In the genomic region with DNA sequence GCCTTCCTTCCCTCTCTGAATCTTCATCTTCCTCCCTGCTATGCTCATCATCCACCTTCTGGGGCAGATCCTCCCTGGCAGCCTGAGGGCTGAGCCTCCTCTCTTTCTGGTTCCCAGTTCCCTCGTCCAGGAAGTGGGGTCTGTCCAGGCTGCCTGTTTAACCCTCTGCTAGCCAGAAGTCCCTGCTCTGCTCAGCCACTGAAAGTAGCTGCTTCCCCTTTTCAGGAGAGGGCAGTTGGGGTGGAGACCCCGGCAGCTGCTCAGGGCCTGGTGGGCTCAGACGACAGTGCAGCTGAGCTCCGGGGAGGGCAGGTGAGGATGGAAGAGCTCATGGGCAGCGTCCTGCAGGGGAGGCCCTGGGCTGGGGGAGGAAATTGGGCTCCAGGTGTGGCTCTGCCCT, we compare ENCODE assay signal across 1 cellular context.
TF ChIP-seq lines count a peak whose summit lies in the region.

No MANE protein-coding gene starts in this region.

TF ChIP-seq in GM12878, 131 proteins besides CTCF, POLR2A, EP300 and RAD21 (continued from another document):
- TF ChIP-seq ZNF274 (IDR thresholded peaks at IDR 0.05; ENCODE audit: insufficient read depth, insufficient read length) (no peak), MEF2B (IDR thresholded peaks at IDR 0.05; ENCODE audit: partially characterized antibody, poor library complexity, severe bottlenecking) (peak; percentile 19), SMAD1 (IDR thresholded peaks at IDR 0.05; ENCODE audit: low read depth, partially characterized antibody) (no peak), PAX8 (IDR thresholded peaks at IDR 0.05) (no peak), MTA2 (IDR thresholded peaks at IDR 0.05; ENCODE audit: low read depth) (peak; percentile 52), RUNX3 (IDR thresholded peaks at IDR 0.05; ENCODE audit: low read length) (peak; percentile 64), EED (IDR thresholded peaks at IDR 0.05; ENCODE audit: low read depth) (peak; percentile 92), ZNF24 (IDR thresholded peaks at IDR 0.05) (no peak), YY1 (IDR thresholded peaks at IDR 0.05; ENCODE audit: low read depth, low read length) (no peak), POU2F2 (IDR thresholded peaks at IDR 0.05; ENCODE audit: borderline replicate concordance, low read depth, low read length) (no peak), ESRRA (IDR thresholded peaks at IDR 0.05; ENCODE audit: low read length) (no peak), IRF4 (IDR thresholded peaks at IDR 0.05; ENCODE audit: low read depth, low read length) (peak; percentile 74), IKZF2 (IDR thresholded peaks at IDR 0.05) (peak; percentile 81 to 88), HDGF (IDR thresholded peaks at IDR 0.05) (no peak), SPI1 (IDR thresholded peaks at IDR 0.05; ENCODE audit: borderline replicate concordance, insufficient read depth, low read depth, low read length) (peak; percentile 91), ETV6 (conservative IDR thresholded peaks at IDR 0.05 in 1 of 2, IDR thresholded peaks at IDR 0.05 in 1 of 2; ENCODE audit: borderline replicate concordance in 1 of 2, low read depth in 1 of 2) (peak in 1 of 2 experiments; percentile 57; a peak in 1 of 4 replicates), NFYA (IDR thresholded peaks at IDR 0.05; ENCODE audit: borderline replicate concordance, low read depth, low read length) (no peak), GATAD2B (conservative IDR thresholded peaks at IDR 0.05; ENCODE audit: low read depth) (peak; percentile 84; the same call in 1 of the 2 replicates), CREM (IDR thresholded peaks at IDR 0.05; ENCODE audit: low read depth) (0 out of 2 replicates have a peak, but pooled peaks have one; percentile 27), MAX (IDR thresholded peaks at IDR 0.05; ENCODE audit: low read depth, low read length) (no peak), KDM1A (IDR thresholded peaks at IDR 0.05; ENCODE audit: borderline replicate concordance) (no peak)
